In the genomic region with DNA sequence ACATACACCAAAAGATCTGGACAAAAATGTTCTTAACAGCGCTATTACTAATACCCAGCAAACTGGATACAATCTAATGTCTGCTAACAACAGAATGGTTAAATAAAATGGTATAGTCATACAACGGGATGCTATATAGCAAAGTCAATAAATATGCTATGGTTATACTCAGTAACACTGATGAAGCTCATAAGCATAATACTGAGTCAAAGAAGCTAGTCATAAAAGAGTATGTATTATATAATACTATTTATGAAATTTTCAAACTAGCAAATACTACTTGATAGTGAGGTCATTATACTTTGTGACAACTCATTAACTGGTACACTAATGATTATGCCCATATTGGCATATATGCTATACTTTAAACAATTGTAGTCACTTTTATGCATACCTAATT, we compare ENCODE assay signal across 14 cellular contexts. TPM values are rescaled to one million over a fixed set of nuclear protein-coding genes. Genes with fewer than 3 reads are reported as not detected.
DNase-seq lines count a peak whose midpoint lies in the region; ATAC-seq lines count a peak whose summit lies in the region.
"Had no signal": no experiment of that assay in that cellular context is flagged by ENCODE, and none has a peak within 500 bp of the region (broad histone marks: within the 10 kb centered on the region; RNA-seq: fewer than 3 reads in every experiment).

No MANE protein-coding gene starts in this region.

- peak; percentile 60 for ATAC-seq in stimulated activated effector memory CD8-positive, alpha-beta T cell treated with anti-CD3 and anti-CD28 coated beads, Interleukin-12 subunit alpha, Interleukin-12 subunit beta, amount 100 ng/mL, for 72 hours

- H3K9me3 Mint-ChIP-seq in T-helper 1 cell treated with Interleukin-12 subunit alpha and Interleukin-12 subunit beta and Interleukin-4 antibody, amounts not matched to agents 30 μg/mL and 1 μg/mL, for 36 hours: no peaks in the 10 kb centered on the region
- no peaks in the 10 kb centered on the region for H3K9me3 Mint-ChIP-seq in activated naive CD8-positive, alpha-beta T cell (ENCODE audit: low read depth)
- H3K9me3 Mint-ChIP-seq in activated naive CD8-positive, alpha-beta T cell treated with anti-CD3 and anti-CD28 coated beads for 36 hours: no peaks in the 10 kb centered on the region
- no peaks in the 10 kb centered on the region for H3K9me3 Mint-ChIP-seq in activated T-helper 1 cell treated with anti-CD3 and anti-CD28 coated beads, Interleukin-12 subunit alpha, Interleukin-12 subunit beta, Interleukin-2, Interleukin-4 antibody, amounts not matched to agents 30 ng/mL and 10 ng/mL and 1 ng/mL, durations not matched to agents 14 hours and 24 hours and 36 hours
- no peaks in the 10 kb centered on the region for H3K9me3 Mint-ChIP-seq in stimulated activated effector memory CD8-positive, alpha-beta T cell treated with anti-CD3 and anti-CD28 coated beads, Interleukin-12 subunit alpha, Interleukin-12 subunit beta, amount 100 ng/mL, for 72 hours

- intact Hi-C loops in activated T-helper 1 cell treated with anti-CD3 and anti-CD28 coated beads, Interleukin-12 subunit alpha, Interleukin-12 subunit beta, Interleukin-2, Interleukin-4 antibody, amounts not matched to agents 30 ng/mL and 10 ng/mL and 1 ng/mL, durations not matched to agents 14 hours and 24 hours and 36 hours (cut with micrococcal nuclease): no loop called here

- no peak overlapping the region for H3K27ac Mint-ChIP-seq in T-helper 1 cell treated with Interleukin-12 subunit alpha and Interleukin-12 subunit beta and Interleukin-4 antibody, amounts not matched to agents 30 μg/mL and 1 μg/mL, for 36 hours
- peak overlapping the region; percentile 51 for H3K27ac Mint-ChIP-seq in activated naive CD8-positive, alpha-beta T cell
- H3K27ac Mint-ChIP-seq in activated naive CD8-positive, alpha-beta T cell treated with anti-CD3 and anti-CD28 coated beads for 36 hours: no peak overlapping the region
- no peak overlapping the region for H3K27ac Mint-ChIP-seq in activated T-helper 1 cell treated with anti-CD3 and anti-CD28 coated beads, Interleukin-12 subunit alpha, Interleukin-12 subunit beta, Interleukin-2, Interleukin-4 antibody, amounts not matched to agents 30 ng/mL and 10 ng/mL and 1 ng/mL, durations not matched to agents 14 hours and 24 hours and 36 hours
- no peak overlapping the region for H3K27ac Mint-ChIP-seq in stimulated activated effector memory CD8-positive, alpha-beta T cell treated with anti-CD3 and anti-CD28 coated beads, Interleukin-12 subunit alpha, Interleukin-12 subunit beta, amount 100 ng/mL, for 72 hours
- H3K27ac Mint-ChIP-seq: CD14-positive monocyte, HFFc6 had no signal

- H3K36me3 Mint-ChIP-seq in T-helper 1 cell treated with Interleukin-12 subunit alpha and Interleukin-12 subunit beta and Interleukin-4 antibody, amounts not matched to agents 30 μg/mL and 1 μg/mL, for 36 hours (ENCODE audit: low read depth): peaks cover 59% of the 10 kb centered on the region
- H3K36me3 Mint-ChIP-seq in activated naive CD8-positive, alpha-beta T cell: peaks cover 16% of the 10 kb centered on the region
- H3K36me3 Mint-ChIP-seq in activated naive CD8-positive, alpha-beta T cell treated with anti-CD3 and anti-CD28 coated beads for 36 hours: peaks cover 24% of the 10 kb centered on the region
- H3K36me3 Mint-ChIP-seq in activated T-helper 1 cell treated with anti-CD3 and anti-CD28 coated beads, Interleukin-12 subunit alpha, Interleukin-12 subunit beta, Interleukin-2, Interleukin-4 antibody, amounts not matched to agents 30 ng/mL and 10 ng/mL and 1 ng/mL, durations not matched to agents 14 hours and 24 hours and 36 hours (ENCODE audit: low read depth): peaks cover 49% of the 10 kb centered on the region
- H3K36me3 Mint-ChIP-seq in stimulated activated effector memory CD8-positive, alpha-beta T cell treated with anti-CD3 and anti-CD28 coated beads, Interleukin-12 subunit alpha, Interleukin-12 subunit beta, amount 100 ng/mL, for 72 hours: peaks cover 5% of the 10 kb centered on the region
- H3K36me3 Mint-ChIP-seq: CD14-positive monocyte had no signal

- H3K4me1 Mint-ChIP-seq in T-helper 1 cell treated with Interleukin-12 subunit alpha and Interleukin-12 subunit beta and Interleukin-4 antibody, amounts not matched to agents 30 μg/mL and 1 μg/mL, for 36 hours (ENCODE audit: low read depth): peaks cover 56% of the 10 kb centered on the region
- peaks cover 67% of the 10 kb centered on the region for H3K4me1 Mint-ChIP-seq in activated naive CD8-positive, alpha-beta T cell (ENCODE audit: low read depth)
- peaks cover 49% of the 10 kb centered on the region for H3K4me1 Mint-ChIP-seq in activated naive CD8-positive, alpha-beta T cell treated with anti-CD3 and anti-CD28 coated beads for 36 hours
- H3K4me1 Mint-ChIP-seq in activated T-helper 1 cell treated with anti-CD3 and anti-CD28 coated beads, Interleukin-12 subunit alpha, Interleukin-12 subunit beta, Interleukin-2, Interleukin-4 antibody, amounts not matched to agents 30 ng/mL and 10 ng/mL and 1 ng/mL, durations not matched to agents 14 hours and 24 hours and 36 hours (ENCODE audit: low read depth): peaks cover 73% of the 10 kb centered on the region
- H3K4me1 Mint-ChIP-seq in stimulated activated effector memory CD8-positive, alpha-beta T cell treated with anti-CD3 and anti-CD28 coated beads, Interleukin-12 subunit alpha, Interleukin-12 subunit beta, amount 100 ng/mL, for 72 hours: peaks cover 17% of the 10 kb centered on the region
- H3K4me1 Mint-ChIP-seq: CD14-positive monocyte had no signal

- DNase-seq in T-helper 1 cell: no peak
- DNase-seq in activated naive CD8-positive, alpha-beta T cell treated with anti-CD3 and anti-CD28 coated beads for 36 hours: no peak
- DNase-seq in activated T-helper 1 cell treated with anti-CD3 and anti-CD28 coated beads, Interleukin-12 subunit alpha, Interleukin-12 subunit beta, Interleukin-2, Interleukin-4 antibody, amounts not matched to agents 30 ng/mL and 10 ng/mL and 1 ng/mL, durations not matched to agents 14 hours and 24 hours and 36 hours (ENCODE audit: low spot score): no peak
- DNase-seq in stimulated activated effector memory CD8-positive, alpha-beta T cell treated with anti-CD3 and anti-CD28 coated beads, Interleukin-12 subunit alpha, Interleukin-12 subunit beta, amount 100 ng/mL, for 72 hours (ENCODE audit: low spot score in 2 of 2): no peak
- no peak for DNase-seq in HuH-7.5 (ENCODE audit: low spot score)
- no peak for DNase-seq in NCI-H748 treated with DMSO at 0.1 percent for 48 hours (lab: John Stamatoyannopoulos, UW)
- DNase-seq: DMS53, GF-D8, HCEC 1CT, HFFc6 had no signal

- no peaks in the 10 kb centered on the region for H3K27me3 Mint-ChIP-seq in T-helper 1 cell treated with Interleukin-12 subunit alpha and Interleukin-12 subunit beta and Interleukin-4 antibody, amounts not matched to agents 30 μg/mL and 1 μg/mL, for 36 hours (ENCODE audit: low read depth)
- no peaks in the 10 kb centered on the region for H3K27me3 Mint-ChIP-seq in activated naive CD8-positive, alpha-beta T cell
- no peaks in the 10 kb centered on the region for H3K27me3 Mint-ChIP-seq in activated naive CD8-positive, alpha-beta T cell treated with anti-CD3 and anti-CD28 coated beads for 36 hours
- H3K27me3 Mint-ChIP-seq in activated T-helper 1 cell treated with anti-CD3 and anti-CD28 coated beads, Interleukin-12 subunit alpha, Interleukin-12 subunit beta, Interleukin-2, Interleukin-4 antibody, amounts not matched to agents 30 ng/mL and 10 ng/mL and 1 ng/mL, durations not matched to agents 14 hours and 24 hours and 36 hours (ENCODE audit: insufficient read depth): no peaks in the 10 kb centered on the region

- peak overlapping the region; percentile 32 for H3K4me3 Mint-ChIP-seq in T-helper 1 cell treated with Interleukin-12 subunit alpha and Interleukin-12 subunit beta and Interleukin-4 antibody, amounts not matched to agents 30 μg/mL and 1 μg/mL, for 36 hours
- no peak overlapping the region for H3K4me3 Mint-ChIP-seq in activated naive CD8-positive, alpha-beta T cell
- H3K4me3 Mint-ChIP-seq in activated naive CD8-positive, alpha-beta T cell treated with anti-CD3 and anti-CD28 coated beads for 36 hours: no peak overlapping the region
- peak overlapping the region; percentile 41 for H3K4me3 Mint-ChIP-seq in activated T-helper 1 cell treated with anti-CD3 and anti-CD28 coated beads, Interleukin-12 subunit alpha, Interleukin-12 subunit beta, Interleukin-2, Interleukin-4 antibody, amounts not matched to agents 30 ng/mL and 10 ng/mL and 1 ng/mL, durations not matched to agents 14 hours and 24 hours and 36 hours
- no peak overlapping the region for H3K4me3 Mint-ChIP-seq in stimulated activated effector memory CD8-positive, alpha-beta T cell treated with anti-CD3 and anti-CD28 coated beads, Interleukin-12 subunit alpha, Interleukin-12 subunit beta, amount 100 ng/mL, for 72 hours
- H3K4me3 Mint-ChIP-seq: CD14-positive monocyte, HFFc6 had no signal

RNA-seq across cellular contexts. Expression of a gene that starts 7.4 kb away (rescaled TPM):
- total RNA-seq in activated naive CD8-positive, alpha-beta T cell treated with anti-CD3 and anti-CD28 coated beads for 36 hours: 1 to 10 TPM; 3.1 to 3.6 TPM
- total RNA-seq in activated T-helper 1 cell treated with anti-CD3 and anti-CD28 coated beads, Interleukin-12 subunit alpha, Interleukin-12 subunit beta, Interleukin-2, Interleukin-4 antibody, amounts not matched to agents 30 ng/mL and 10 ng/mL and 1 ng/mL, durations not matched to agents 14 hours and 24 hours and 36 hours: 7.8 and 8.0 TPM in 2 replicates
- total RNA-seq: A673, HFFc6 had no signal

Comparison
In these comparisons a context has a peak if more than half of its experiments do, and no peak if none do; other contexts are left out.
1. H3K4me3 Mint-ChIP-seq: peak in T-helper 1 cell treated with Interleukin-12 subunit alpha and Interleukin-12 subunit beta and Interleukin-4 antibody, amounts not matched to agents 30 μg/mL and 1 μg/mL, for 36 hours (single experiment) and activated T-helper 1 cell treated with anti-CD3 and anti-CD28 coated beads, Interleukin-12 subunit alpha, Interleukin-12 subunit beta, Interleukin-2, Interleukin-4 antibody, amounts not matched to agents 30 ng/mL and 10 ng/mL and 1 ng/mL, durations not matched to agents 14 hours and 24 hours and 36 hours (single experiment); none in activated naive CD8-positive, alpha-beta T cell (single experiment), activated naive CD8-positive, alpha-beta T cell treated with anti-CD3 and anti-CD28 coated beads for 36 hours (single experiment) and stimulated activated effector memory CD8-positive, alpha-beta T cell treated with anti-CD3 and anti-CD28 coated beads, Interleukin-12 subunit alpha, Interleukin-12 subunit beta, amount 100 ng/mL, for 72 hours (single experiment).